8 cellular contexts compared by ENCODE assay signal in the genomic region with DNA sequence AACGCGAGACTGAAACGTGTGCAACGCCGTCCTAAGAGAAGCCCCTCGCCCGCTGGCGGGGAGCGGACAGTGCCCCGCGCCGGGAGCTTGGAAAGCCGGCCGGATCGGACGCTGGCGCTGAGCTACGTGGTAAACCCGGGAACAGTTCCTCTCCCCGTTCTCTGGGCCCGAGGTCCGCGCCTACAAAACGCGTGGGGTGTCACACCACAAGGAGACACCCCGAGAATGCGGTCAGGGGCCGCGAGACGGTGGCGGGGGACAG. TPM values are rescaled to one million over a fixed set of nuclear protein-coding genes. Genes with fewer than 3 reads are reported as not detected.
DNase-seq lines count a peak whose midpoint lies in the region; TF ChIP-seq lines count a peak whose summit lies in the region.

No MANE protein-coding gene starts in this region.

- DNase-seq in HFFc6 (peak; percentile 7), amniotic epithelial cell (ENCODE audit: low read depth) (peak; percentile 14), tibial nerve (ENCODE audit: low spot score in 2 of 2) (no peak), 8988T (no peak), RKO (ENCODE audit: low spot score) (no peak)
- no peak for DNase-seq in activated effector memory CD4-positive, alpha-beta T cell treated with Interleukin-2 at 50 U/mL for 16 hours

- no peaks in the 10 kb centered on the region for H3K9me3 ChIP-seq in tibial nerve

- WGBS in tibial nerve, 2 donors = 0% methylated on average over 28 to 31 of the region's 31 CpGs

- TF ChIP-seq CTCF in C4-2B (conservative IDR thresholded peaks at IDR 0.05) = no peak
- no peak for TF ChIP-seq CTCF in HFFc6 (IDR thresholded peaks at IDR 0.05)
- TF ChIP-seq CTCF in tibial nerve (IDR thresholded peaks at IDR 0.05) = no peak

- no peak for TF ChIP-seq POLR2A in tibial nerve (IDR thresholded peaks at IDR 0.05)

- peak overlapping the region; percentile 77 to 99 (median 79) for H3K4me3 ChIP-seq in tibial nerve

- H3K27ac ChIP-seq in C4-2B = peak overlapping the region; percentile 97
- peak overlapping the region; percentile 98 for H3K27ac ChIP-seq in layer of hippocampus (ENCODE audit: low read depth, low read length)
- H3K27ac ChIP-seq in tibial nerve = peak overlapping the region; percentile 98 to 100 (median 99)

- no peaks in the 10 kb centered on the region; the same call in 1 of the 2 replicates for H3K9me3 Mint-ChIP-seq in HFFc6

- H3K27me3 Mint-ChIP-seq in HFFc6 (ENCODE audit: insufficient read depth) = peaks cover 4% of the 10 kb centered on the region

- H3K4me1 Mint-ChIP-seq in HFFc6 (ENCODE audit: low read depth) = peaks cover 54% of the 10 kb centered on the region

- peak overlapping the region; percentile 95 for H3K4me3 Mint-ChIP-seq in HFFc6

- peak overlapping the region; percentile 96 for H3K27ac Mint-ChIP-seq in HFFc6

- no peaks in the 10 kb centered on the region for H3K36me3 ChIP-seq in tibial nerve

- no peak for TF ChIP-seq EP300 in tibial nerve (IDR thresholded peaks at IDR 0.05)

- H3K36me3 Mint-ChIP-seq in HFFc6 (ENCODE audit: low read depth) = 0 out of 2 replicates have a peak, but pooled peaks cover 4% of the 10 kb centered on the region

- H3K27me3 ChIP-seq in layer of hippocampus (ENCODE audit: control insufficient read depth, insufficient read depth, low read length) (no peaks in the 10 kb centered on the region), tibial nerve (no peaks in the 10 kb centered on the region)

- H3K4me1 ChIP-seq in tibial nerve = peaks cover 0 to 54% (median 50%) of the 10 kb centered on the region in 4 donors

RNA-seq across cellular contexts. Expression of a gene that starts 0.8 kb away (rescaled TPM):
- total RNA-seq in HFFc6 (2021; fragmentation: NEBNext Ultra II Directional; extraction: Animal tissue kit (Norgen Biotek cat#: 25700)) = 10 to 100 TPM; 15.3 to 25.1 (median 23.2) TPM
- total RNA-seq in tibial nerve = 10 to 100 TPM; 34.8 to 71.4 (median 47.2) TPM

RNA-seq across cellular contexts. Expression of a gene that starts 29.1 kb away (rescaled TPM):
- total RNA-seq in HFFc6 (2021; fragmentation: NEBNext Ultra II Directional; extraction: Animal tissue kit (Norgen Biotek cat#: 25700)) = 1 to 10 TPM in 2 of 6 experiments, under 1 TPM in 4; 0.34 to 3.6 (median 0.62) TPM
- 10 to 100 TPM; 18.0 to 32.8 (median 25.1) TPM for total RNA-seq in tibial nerve

RNA-seq across cellular contexts. Expression of a gene that starts 60.0 kb away (rescaled TPM):
- under 1 TPM in 5 of 6 experiments, not detected in 1; 0.18 to 0.82 (median 0.52) TPM for total RNA-seq in HFFc6 (2021; fragmentation: NEBNext Ultra II Directional; extraction: Animal tissue kit (Norgen Biotek cat#: 25700))
- total RNA-seq in tibial nerve = 1 to 10 TPM in 1 of 4 donors, not detected in 3; 5.2 TPM

Comparison
In these comparisons a context has a peak if more than half of its experiments do, and no peak if none do; other contexts are left out.
1. DNase-seq: peak in HFFc6 (single experiment) and amniotic epithelial cell (single experiment); none in tibial nerve (0 of 2), 8988T (single experiment), activated effector memory CD4-positive, alpha-beta T cell treated with Interleukin-2 at 50 U/mL for 16 hours (single experiment) and RKO (single experiment).
2. RNA of a gene that starts 29.1 kb away (total RNA-seq): 18.0 to 32.8 TPM in tibial nerve; 0.34 to 3.6 TPM in HFFc6; every median in the first group is over 4 times any median in the second.
3. Peak in every context shown above with its lines, with median percentiles within 50 percentile points of each other: H3K27ac ChIP-seq.